ENCODE assay signal across 11 cellular contexts in the genomic region with DNA sequence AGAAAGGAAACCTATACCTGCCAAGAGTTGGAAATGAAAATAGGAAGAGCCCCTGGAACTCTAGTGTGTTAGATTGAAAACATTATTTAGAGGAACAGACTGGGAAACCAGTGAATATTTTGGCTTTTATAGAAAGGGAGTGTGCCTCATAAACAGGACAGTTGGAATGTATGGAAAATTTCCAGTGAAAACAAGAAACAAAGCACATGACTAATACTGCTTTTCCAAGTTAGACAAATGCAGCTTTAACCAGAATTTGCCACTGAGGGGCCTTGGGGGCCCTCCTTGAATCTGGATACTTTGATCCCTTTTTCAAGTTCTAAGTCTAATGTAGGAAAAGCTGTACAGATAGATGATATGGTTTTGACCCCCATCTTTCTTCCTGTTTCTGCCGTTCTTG. TPM values are rescaled to one million over a fixed set of nuclear protein-coding genes. Genes with fewer than 3 reads are reported as not detected.
A peak's percentile ranks its signal among the peaks of the same experiment; 100 is the strongest.
DNase-seq lines count a peak whose midpoint lies in the region; ATAC-seq, FAIRE-seq and TF ChIP-seq lines count a peak whose summit lies in the region.
"Had no signal": no experiment of that assay in that cellular context is flagged by ENCODE, and none has a peak within 500 bp of the region (broad histone marks: within the 10 kb centered on the region; RNA-seq: fewer than 3 reads in every experiment).

No MANE protein-coding gene starts in this region.

- no peaks in the 10 kb centered on the region for H3K36me3 Mint-ChIP-seq in activated CD8-positive, alpha-beta memory T cell treated with anti-CD3 and anti-CD28 coated beads, Interleukin-2, amount 10 ng/mL, durations not matched to agents 7 days and 5 days
- H3K36me3 Mint-ChIP-seq: activated naive CD4-positive, alpha-beta T cell treated with anti-CD3 and anti-CD28 coated beads, Interleukin-2, amount 50 U/mL, for 24 hours had no signal

- H3K27me3 Mint-ChIP-seq in activated CD8-positive, alpha-beta memory T cell treated with anti-CD3 and anti-CD28 coated beads, Interleukin-2, amount 10 ng/mL, durations not matched to agents 7 days and 5 days, result no peaks in the 10 kb centered on the region
- H3K27me3 Mint-ChIP-seq: activated naive CD4-positive, alpha-beta T cell treated with anti-CD3 and anti-CD28 coated beads, Interleukin-2, amount 50 U/mL, for 24 hours had no signal

- no peaks in the 10 kb centered on the region for H3K9me3 ChIP-seq in vagina
- no peaks in the 10 kb centered on the region for H3K9me3 ChIP-seq in spleen

- intact Hi-C loops in vagina (cut with DNase I) (no loop called here), spleen (cut with DNase I; ENCODE audit: low total_unique reads) (no loop called here)

- no peak for TF ChIP-seq POLR2A in vagina (IDR thresholded peaks at IDR 0.05)
- TF ChIP-seq POLR2A in spleen (IDR thresholded peaks at IDR 0.05), result no peak

- H3K36me3 ChIP-seq in vagina (no peaks in the 10 kb centered on the region), spleen (no peaks in the 10 kb centered on the region)

- H3K27ac ChIP-seq in foreskin keratinocyte (peak overlapping the region; percentile 98), vagina (peak overlapping the region; percentile 75), spleen (no peak overlapping the region)

- no peak overlapping the region for H3K27ac Mint-ChIP-seq in activated CD8-positive, alpha-beta memory T cell treated with anti-CD3 and anti-CD28 coated beads, Interleukin-2, amount 10 ng/mL, durations not matched to agents 7 days and 5 days
- H3K27ac Mint-ChIP-seq: activated CD8-positive, alpha-beta T cell treated with anti-CD3 and anti-CD28 coated beads, Interleukin-2, amount 10 ng/mL, durations not matched to agents 7 days and 5 days; activated naive CD4-positive, alpha-beta T cell treated with anti-CD3 and anti-CD28 coated beads, Interleukin-2, amount 50 U/mL, for 24 hours had no signal

- FAIRE-seq in HTR-8/SVneo (lab: Jason Lieb, UNC), result no peak

- peak; percentile 14 for DNase-seq in HTR-8/SVneo (ENCODE audit: insufficient read length, low spot score)
- peak; percentile 80 for DNase-seq in astrocyte of the hippocampus (ENCODE audit: low read depth, low spot score)
- DNase-seq in foreskin keratinocyte, result peak in 1 of 2 donors; percentile 69
- DNase-seq in vagina (ENCODE audit: extremely low spot score in 2 of 2), result no peak
- DNase-seq in spleen, result no peak
- DNase-seq in stimulated activated CD8-positive, alpha-beta memory T cell treated with anti-CD3 and anti-CD28 coated beads, Interleukin-4, amount 100 ng/mL, for 48 hours, result no peak
- no peak for DNase-seq in activated CD8-positive, alpha-beta memory T cell treated with anti-CD3 and anti-CD28 coated beads, Interleukin-2, amount 10 ng/mL, durations not matched to agents 7 days and 5 days
- DNase-seq: activated CD8-positive, alpha-beta T cell treated with anti-CD3 and anti-CD28 coated beads, Interleukin-2, amount 10 ng/mL, durations not matched to agents 7 days and 5 days; effector CD8-positive, alpha-beta T cell; T-helper 1 cell had no signal

- TF ChIP-seq CTCF in foreskin keratinocyte (conservative IDR thresholded peaks at IDR 0.05), result no peak
- TF ChIP-seq CTCF in vagina (IDR thresholded peaks at IDR 0.05), result no peak
- TF ChIP-seq CTCF in spleen (IDR thresholded peaks at IDR 0.05 in 8 of 11, conservative IDR thresholded peaks at IDR 0.05 in 3 of 11), result no peak

- H3K4me3 Mint-ChIP-seq in activated CD8-positive, alpha-beta memory T cell treated with anti-CD3 and anti-CD28 coated beads, Interleukin-2, amount 10 ng/mL, durations not matched to agents 7 days and 5 days, result no peak overlapping the region
- H3K4me3 Mint-ChIP-seq: activated CD8-positive, alpha-beta T cell treated with anti-CD3 and anti-CD28 coated beads, Interleukin-2, amount 10 ng/mL, durations not matched to agents 7 days and 5 days; activated naive CD4-positive, alpha-beta T cell treated with anti-CD3 and anti-CD28 coated beads, Interleukin-2, amount 50 U/mL, for 24 hours had no signal

- H3K4me3 ChIP-seq in vagina, result no peak overlapping the region
- no peak overlapping the region for H3K4me3 ChIP-seq in spleen

- peaks cover 44% of the 10 kb centered on the region for H3K4me1 ChIP-seq in foreskin keratinocyte
- H3K4me1 ChIP-seq in vagina, result peaks cover 66% of the 10 kb centered on the region
- H3K4me1 ChIP-seq in spleen, result no peaks in the 10 kb centered on the region

- no peaks in the 10 kb centered on the region for H3K9me3 Mint-ChIP-seq in activated CD8-positive, alpha-beta memory T cell treated with anti-CD3 and anti-CD28 coated beads, Interleukin-2, amount 10 ng/mL, durations not matched to agents 7 days and 5 days (ENCODE audit: low read depth)
- H3K9me3 Mint-ChIP-seq: activated naive CD4-positive, alpha-beta T cell treated with anti-CD3 and anti-CD28 coated beads, Interleukin-2, amount 50 U/mL, for 24 hours had no signal

- ATAC-seq in foreskin keratinocyte, result peak; percentile 1
- no peak for ATAC-seq in activated CD8-positive, alpha-beta memory T cell treated with anti-CD3 and anti-CD28 coated beads, Interleukin-2, amount 10 ng/mL, durations not matched to agents 7 days and 5 days
- ATAC-seq: activated CD8-positive, alpha-beta T cell treated with anti-CD3 and anti-CD28 coated beads, Interleukin-2, amount 10 ng/mL, durations not matched to agents 7 days and 5 days had no signal

- WGBS in spleen, 5 donors, result 40 to 65% (median 59%) methylated on average over 1 of the region's 1 CpG

- no peaks in the 10 kb centered on the region for H3K27me3 ChIP-seq in foreskin keratinocyte
- H3K27me3 ChIP-seq in vagina, result no peaks in the 10 kb centered on the region
- peaks cover 0 to 5% (median 0%) of the 10 kb centered on the region in 7 donors for H3K27me3 ChIP-seq in spleen (replicated peaks in 1 of 7)

- CTCF ChIA-PET in activated CD8-positive, alpha-beta memory T cell treated with anti-CD3 and anti-CD28 coated beads, Interleukin-2, amount 10 ng/mL, durations not matched to agents 7 days and 5 days (lab: Charles Lee), result no interaction called here

- no peaks in the 10 kb centered on the region for H3K4me1 Mint-ChIP-seq in activated CD8-positive, alpha-beta memory T cell treated with anti-CD3 and anti-CD28 coated beads, Interleukin-2, amount 10 ng/mL, durations not matched to agents 7 days and 5 days
- H3K4me1 Mint-ChIP-seq: activated naive CD4-positive, alpha-beta T cell treated with anti-CD3 and anti-CD28 coated beads, Interleukin-2, amount 50 U/mL, for 24 hours had no signal

RNA-seq across cellular contexts. Expression of gene ITGB8, which starts 21.2 kb away (rescaled TPM):
- total RNA-seq in foreskin keratinocyte, result 12.3 and 12.9 TPM in 2 replicates
- polyA plus RNA-seq in foreskin keratinocyte, result 1.2 and 1.3 TPM in 2 replicates
- total RNA-seq in vagina, result 62.6 TPM
- 1 to 10 TPM in 1 of 7 donors, under 1 TPM in 6; 0.11 to 1.0 (median 0.38) TPM for total RNA-seq in spleen
- polyA plus RNA-seq in spleen, result 1 to 10 TPM in 1 of 3 donors, under 1 TPM in 2; 0.11 to 1.1 (median 0.18) TPM
- under 1 TPM; 0.06 to 0.07 TPM for total RNA-seq in activated CD8-positive, alpha-beta memory T cell treated with anti-CD3 and anti-CD28 coated beads, Interleukin-2, amount 10 ng/mL, durations not matched to agents 7 days and 5 days
- total RNA-seq: activated CD8-positive, alpha-beta T cell treated with anti-CD3 and anti-CD28 coated beads, Interleukin-2, amount 10 ng/mL, durations not matched to agents 7 days and 5 days had no signal

Comparison
In these comparisons a context has a peak if more than half of its experiments do, and no peak if none do; other contexts are left out.
1. DNase-seq: peak in HTR-8/SVneo (single experiment) and astrocyte of the hippocampus (single experiment); none in vagina (0 of 2), spleen (single experiment), stimulated activated CD8-positive, alpha-beta memory T cell treated with anti-CD3 and anti-CD28 coated beads, Interleukin-4, amount 100 ng/mL, for 48 hours (single experiment) and activated CD8-positive, alpha-beta memory T cell treated with anti-CD3 and anti-CD28 coated beads, Interleukin-2, amount 10 ng/mL, durations not matched to agents 7 days and 5 days (single experiment).
2. H3K27ac ChIP-seq: peak in foreskin keratinocyte (single experiment) and vagina (single experiment); none in spleen (0 of 8).